ENCODE assay signal across 8 cellular contexts in the genomic region with DNA sequence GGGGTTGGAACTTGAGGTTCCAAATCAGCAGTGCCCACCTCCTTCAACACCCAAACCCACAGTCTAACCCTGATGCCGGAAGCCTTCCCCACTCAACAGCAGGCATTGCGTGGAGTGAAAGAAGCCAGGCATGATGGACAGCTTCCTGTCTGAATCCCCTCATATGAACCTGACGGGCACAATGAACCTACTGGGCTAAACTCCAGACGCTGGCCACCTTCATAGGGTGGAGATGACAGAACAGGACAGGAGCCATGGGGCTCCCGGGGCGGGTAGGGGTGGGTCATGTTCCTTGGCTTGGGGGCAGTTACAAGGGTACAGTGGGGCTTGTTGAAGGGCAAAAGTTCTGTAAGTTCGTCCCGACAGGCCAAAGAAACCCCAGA. TPM values are rescaled to one million over a fixed set of nuclear protein-coding genes. Genes with fewer than 3 reads are reported as not detected.
DNase-seq lines count a peak whose midpoint lies in the region; ATAC-seq and TF ChIP-seq lines count a peak whose summit lies in the region.

No MANE protein-coding gene starts in this region.

- no peaks in the 10 kb centered on the region for H3K9me2 ChIP-seq in OCI-LY1 (ENCODE audit: low read depth, low read length)

- peak overlapping the region; percentile 61 for H3K4me2 ChIP-seq in OCI-LY1 (ENCODE audit: low read length)

- peaks cover 34% of the 10 kb centered on the region for H3K36me3 ChIP-seq in OCI-LY1 (ENCODE audit: insufficient read depth, low read length)
- no peaks in the 10 kb centered on the region for H3K36me3 ChIP-seq in esophagus (ENCODE audit: control insufficient read depth in 2 of 2, insufficient read depth in 2 of 2, low read length in 1 of 2)
- no peaks in the 10 kb centered on the region for H3K36me3 ChIP-seq in rectal smooth muscle tissue (ENCODE audit: control insufficient read depth, insufficient read depth, low read length)

- TF ChIP-seq CTCF in OCI-LY1 (IDR thresholded peaks at IDR 0.05; ENCODE audit: low read length), result no peak
- no peak for TF ChIP-seq CTCF in GM10266 (IDR thresholded peaks at IDR 0.05; ENCODE audit: control insufficient read depth, insufficient read depth, low read depth, missing control alignments)

- H3K27me3 ChIP-seq in OCI-LY1 (ENCODE audit: insufficient read depth, low read length) (no peaks in the 10 kb centered on the region), esophagus (ENCODE audit: control insufficient read depth in 1 of 2, insufficient read depth in 2 of 2, low read length in 2 of 2) (no peaks in the 10 kb centered on the region), rectal smooth muscle tissue (ENCODE audit: control insufficient read depth, insufficient read depth, low read length) (no peaks in the 10 kb centered on the region)

- WGBS in esophagus, 2 donors, result 80 to 83% methylated on average over 8 of the region's 8 CpGs

- ATAC-seq in GM19023 (IDR thresholded peaks at IDR 0.05; ENCODE audit: unreplicated experiment), result peak; percentile 2

- DNase-seq in retina (no peak), NCI-H774 (lab: John Stamatoyannopoulos, UW) (no peak), GM10266 (ENCODE audit: extremely low spot score) (no peak), islet precursor cell (no peak)

- H3K4me1 ChIP-seq in OCI-LY1 (ENCODE audit: insufficient read depth, low read length, severe bottlenecking) (peaks cover 63% of the 10 kb centered on the region), esophagus (ENCODE audit: control insufficient read depth in 2 of 2, insufficient read depth in 2 of 2, low read length in 1 of 2) (peaks cover 0 to 7% of the 10 kb centered on the region in 2 donors), rectal smooth muscle tissue (ENCODE audit: control insufficient read depth, insufficient read depth, low read length) (peaks cover 12% of the 10 kb centered on the region)

- H3K4me3 ChIP-seq in OCI-LY1 (ENCODE audit: low read depth, low read length, poor library complexity, severe bottlenecking) (peak overlapping the region; percentile 83), esophagus (ENCODE audit: low read depth in 1 of 2, low read length in 2 of 2) (no peak overlapping the region), rectal smooth muscle tissue (ENCODE audit: low read length) (peak overlapping the region; percentile 55)

- no peaks in the 10 kb centered on the region for H3F3A ChIP-seq in OCI-LY1 (ENCODE audit: insufficient read depth, low read length)

- H3K79me2 ChIP-seq in OCI-LY1 (ENCODE audit: insufficient read depth, low read length), result peaks cover 13% of the 10 kb centered on the region

- H3K9ac ChIP-seq in OCI-LY1 (ENCODE audit: low read length) (no peak overlapping the region; the same call in 1 of the 2 replicates), rectal smooth muscle tissue (ENCODE audit: low read length) (no peak overlapping the region)

- no peaks in the 10 kb centered on the region for H4K20me1 ChIP-seq in OCI-LY1 (ENCODE audit: insufficient read depth, low read length)

- peak overlapping the region; percentile 26 for H3K27ac ChIP-seq in OCI-LY1 (ENCODE audit: low read depth, low read length, poor library complexity, severe bottlenecking)
- H3K27ac ChIP-seq in esophagus (ENCODE audit: low read depth in 2 of 2, low read length in 1 of 2), result peak overlapping the region; percentile 3 to 62
- H3K27ac ChIP-seq in rectal smooth muscle tissue (ENCODE audit: low read depth, low read length), result peak overlapping the region; percentile 35

- no peaks in the 10 kb centered on the region for H3K9me3 ChIP-seq in OCI-LY1 (ENCODE audit: low read length)
- no peaks in the 10 kb centered on the region for H3K9me3 ChIP-seq in esophagus (ENCODE audit: control insufficient read depth in 2 of 2, insufficient read depth in 1 of 2, low read depth in 1 of 2, low read length in 1 of 2)

- H2AFZ ChIP-seq in OCI-LY1 (ENCODE audit: low read length), result 0 out of 2 replicates have a peak overlapping the region, but pooled peaks have one; percentile 17

RNA-seq across cellular contexts. Expression of a gene that starts 0.5 kb away (rescaled TPM):
- polyA plus RNA-seq in esophagus, result 10 to 100 TPM; 46.2 to 80.6 TPM

Comparison
In these comparisons a context has a peak if more than half of its experiments do, and no peak if none do; other contexts are left out.
1. H3K4me3 ChIP-seq: peak in OCI-LY1 (single experiment) and rectal smooth muscle tissue (single experiment); none in esophagus (0 of 2).
2. Peak in every context shown above with its lines, with median percentiles within 50 percentile points of each other: H3K27ac ChIP-seq.